In genomic region chr2:45595724-45596435, GRCh38 we compare ENCODE assay signal across 1 cellular context.
TF ChIP-seq lines count a peak whose summit lies in the region.

No MANE protein-coding gene starts in this region.

TF ChIP-seq in K562, 482 proteins besides CTCF, POLR2A, EP300 and RAD21:
- TF ChIP-seq ZNF395 (CRISPR knock-in tag; IDR thresholded peaks at IDR 0.05) (no peak), ZNF12 (CRISPR knock-in tag; IDR thresholded peaks at IDR 0.05) (no peak), MYNN (IDR thresholded peaks at IDR 0.05) (no peak), MYNN (CRISPR knock-in tag; IDR thresholded peaks at IDR 0.05) (no peak), JUN (IDR thresholded peaks at IDR 0.05; ENCODE audit: borderline replicate concordance, low read depth, low read length) (no peak), JUN (CRISPR knock-in tag; IDR thresholded peaks at IDR 0.05; ENCODE audit: borderline replicate concordance) (no peak), ZNF507 (tag; conservative IDR thresholded peaks at IDR 0.05) (no peak), CBX8 (IDR thresholded peaks at IDR 0.05; ENCODE audit: borderline replicate concordance, extremely low read depth, low read depth, low read length, poor library complexity, severe bottlenecking) (no peak), ZBTB17 (CRISPR knock-in tag; IDR thresholded peaks at IDR 0.05) (no peak), SUPT5H (IDR thresholded peaks at IDR 0.05) (no peak), TARDBP (IDR thresholded peaks at IDR 0.05) (no peak), ELK1 (CRISPR knock-in tag; IDR thresholded peaks at IDR 0.05) (no peak), FOXK2 (conservative IDR thresholded peaks at IDR 0.05 in 1 of 2, IDR thresholded peaks at IDR 0.05 in 1 of 2; ENCODE audit: low read depth in 2 of 2) (no peak), SRSF9 (IDR thresholded peaks at IDR 0.05; ENCODE audit: borderline replicate concordance, low read depth, low read length) (no peak)
- TF ChIP-seq, protein P1, sequence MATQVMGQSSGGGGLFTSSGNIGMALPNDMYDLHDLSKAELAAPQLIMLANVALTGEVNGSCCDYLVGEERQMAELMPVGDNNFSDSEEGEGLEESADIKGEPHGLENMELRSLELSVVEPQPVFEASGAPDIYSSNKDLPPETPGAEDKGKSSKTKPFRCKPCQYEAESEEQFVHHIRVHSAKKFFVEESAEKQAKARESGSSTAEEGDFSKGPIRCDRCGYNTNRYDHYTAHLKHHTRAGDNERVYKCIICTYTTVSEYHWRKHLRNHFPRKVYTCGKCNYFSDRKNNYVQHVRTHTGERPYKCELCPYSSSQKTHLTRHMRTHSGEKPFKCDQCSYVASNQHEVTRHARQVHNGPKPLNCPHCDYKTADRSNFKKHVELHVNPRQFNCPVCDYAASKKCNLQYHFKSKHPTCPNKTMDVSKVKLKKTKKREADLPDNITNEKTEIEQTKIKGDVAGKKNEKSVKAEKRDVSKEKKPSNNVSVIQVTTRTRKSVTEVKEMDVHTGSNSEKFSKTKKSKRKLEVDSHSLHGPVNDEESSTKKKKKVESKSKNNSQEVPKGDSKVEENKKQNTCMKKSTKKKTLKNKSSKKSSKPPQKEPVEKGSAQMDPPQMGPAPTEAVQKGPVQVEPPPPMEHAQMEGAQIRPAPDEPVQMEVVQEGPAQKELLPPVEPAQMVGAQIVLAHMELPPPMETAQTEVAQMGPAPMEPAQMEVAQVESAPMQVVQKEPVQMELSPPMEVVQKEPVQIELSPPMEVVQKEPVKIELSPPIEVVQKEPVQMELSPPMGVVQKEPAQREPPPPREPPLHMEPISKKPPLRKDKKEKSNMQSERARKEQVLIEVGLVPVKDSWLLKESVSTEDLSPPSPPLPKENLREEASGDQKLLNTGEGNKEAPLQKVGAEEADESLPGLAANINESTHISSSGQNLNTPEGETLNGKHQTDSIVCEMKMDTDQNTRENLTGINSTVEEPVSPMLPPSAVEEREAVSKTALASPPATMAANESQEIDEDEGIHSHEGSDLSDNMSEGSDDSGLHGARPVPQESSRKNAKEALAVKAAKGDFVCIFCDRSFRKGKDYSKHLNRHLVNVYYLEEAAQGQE (CRISPR knock-in tag; IDR thresholded peaks at IDR 0.05; ENCODE audit: low read depth) = no peak
- TF ChIP-seq, protein P2, sequence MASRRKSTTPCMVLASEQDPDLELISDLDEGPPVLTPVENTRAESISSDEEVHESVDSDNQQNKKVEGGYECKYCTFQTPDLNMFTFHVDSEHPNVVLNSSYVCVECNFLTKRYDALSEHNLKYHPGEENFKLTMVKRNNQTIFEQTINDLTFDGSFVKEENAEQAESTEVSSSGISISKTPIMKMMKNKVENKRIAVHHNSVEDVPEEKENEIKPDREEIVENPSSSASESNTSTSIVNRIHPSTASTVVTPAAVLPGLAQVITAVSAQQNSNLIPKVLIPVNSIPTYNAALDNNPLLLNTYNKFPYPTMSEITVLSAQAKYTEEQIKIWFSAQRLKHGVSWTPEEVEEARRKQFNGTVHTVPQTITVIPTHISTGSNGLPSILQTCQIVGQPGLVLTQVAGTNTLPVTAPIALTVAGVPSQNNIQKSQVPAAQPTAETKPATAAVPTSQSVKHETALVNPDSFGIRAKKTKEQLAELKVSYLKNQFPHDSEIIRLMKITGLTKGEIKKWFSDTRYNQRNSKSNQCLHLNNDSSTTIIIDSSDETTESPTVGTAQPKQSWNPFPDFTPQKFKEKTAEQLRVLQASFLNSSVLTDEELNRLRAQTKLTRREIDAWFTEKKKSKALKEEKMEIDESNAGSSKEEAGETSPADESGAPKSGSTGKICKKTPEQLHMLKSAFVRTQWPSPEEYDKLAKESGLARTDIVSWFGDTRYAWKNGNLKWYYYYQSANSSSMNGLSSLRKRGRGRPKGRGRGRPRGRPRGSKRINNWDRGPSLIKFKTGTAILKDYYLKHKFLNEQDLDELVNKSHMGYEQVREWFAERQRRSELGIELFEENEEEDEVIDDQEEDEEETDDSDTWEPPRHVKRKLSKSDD (conservative IDR thresholded peaks at IDR 0.05; ENCODE audit: low read length) = no peak
